Comparison of ENCODE assay signal across 12 cellular contexts in genomic region chr5:68396722-68397121, GRCh38.
DNase-seq lines count a peak whose midpoint lies in the region; ATAC-seq lines count a peak whose summit lies in the region.
"Had no signal": no experiment of that assay in that cellular context is flagged by ENCODE, and none has a peak within 500 bp of the region (broad histone marks: within the 10 kb centered on the region; RNA-seq: fewer than 3 reads in every experiment).

No MANE protein-coding gene starts in this region.

- no peaks in the 10 kb centered on the region for H3K27me3 Mint-ChIP-seq in activated T-cell treated with anti-CD3 and anti-CD28 coated beads, Interleukin-2, amount 50 U/mL, for 24 hours

- intact Hi-C loops in left colon (cut with DNase I, micrococcal nuclease): no loop called here

- H3K4me3 Mint-ChIP-seq in activated T-cell treated with anti-CD3 and anti-CD28 coated beads, Interleukin-2, amount 50 U/mL, for 24 hours: no peak overlapping the region
- H3K4me3 Mint-ChIP-seq: GM23338 had no signal

- H3K4me1 Mint-ChIP-seq in activated T-cell treated with anti-CD3 and anti-CD28 coated beads, Interleukin-2, amount 50 U/mL, for 24 hours (ENCODE audit: low read depth): peaks cover 27% of the 10 kb centered on the region
- H3K4me1 Mint-ChIP-seq: GM23338 had no signal

- peaks cover 14% of the 10 kb centered on the region for H3K9me3 Mint-ChIP-seq in activated T-cell treated with anti-CD3 and anti-CD28 coated beads, Interleukin-2, amount 50 U/mL, for 24 hours
- H3K9me3 Mint-ChIP-seq: GM23338 had no signal

- no peaks in the 10 kb centered on the region for H3K36me3 Mint-ChIP-seq in activated T-cell treated with anti-CD3 and anti-CD28 coated beads, Interleukin-2, amount 50 U/mL, for 24 hours (ENCODE audit: low read depth)

- ATAC-seq in left colon: peak; percentile 81
- ATAC-seq in HG03175 (IDR thresholded peaks at IDR 0.05; ENCODE audit: unreplicated experiment): no peak
- ATAC-seq: GM23338, Panc1 had no signal

- DNase-seq in SIG-M5 treated with dmso at 0.1 percent for 504 hours (lab: John Stamatoyannopoulos, UW; ENCODE audit: unreplicated experiment) (peak; percentile 44), SIG-M5 (lab: John Stamatoyannopoulos, UW) (no peak), SHP77 treated with DMSO at 0.1 percent for 48 hours (lab: John Stamatoyannopoulos, UW) (peak; percentile 23), left colon (peak; percentile 44 to 81), NCI-H2227 (lab: John Stamatoyannopoulos, UW; ENCODE audit: unreplicated experiment) (no peak), T-helper 1 cell (no peak)
- DNase-seq in activated T-cell treated with anti-CD3 and anti-CD28 coated beads, Interleukin-2, amount 50 U/mL, for 24 hours: no peak
- DNase-seq: activated CD4-positive, alpha-beta T cell treated with anti-CD3 and anti-CD28 coated beads, Interleukin-2, amount 50 U/mL, for 48 hours; NCI-H2107 had no signal

- H3K27ac Mint-ChIP-seq in activated T-cell treated with anti-CD3 and anti-CD28 coated beads, Interleukin-2, amount 50 U/mL, for 24 hours: no peak overlapping the region
- H3K27ac Mint-ChIP-seq: GM23338 had no signal

Comparison
In these comparisons a context has a peak if more than half of its experiments do, and no peak if none do; other contexts are left out.
1. DNase-seq: peak in SIG-M5 treated with dmso at 0.1 percent for 504 hours (single experiment), SHP77 treated with DMSO at 0.1 percent for 48 hours (single experiment) and left colon (2 of 2); none in SIG-M5 (single experiment), NCI-H2227 (single experiment), activated T-cell treated with anti-CD3 and anti-CD28 coated beads, Interleukin-2, amount 50 U/mL, for 24 hours (single experiment) and T-helper 1 cell (0 of 5).